Comparison of ENCODE assay signal across 8 cellular contexts in the genomic region with DNA sequence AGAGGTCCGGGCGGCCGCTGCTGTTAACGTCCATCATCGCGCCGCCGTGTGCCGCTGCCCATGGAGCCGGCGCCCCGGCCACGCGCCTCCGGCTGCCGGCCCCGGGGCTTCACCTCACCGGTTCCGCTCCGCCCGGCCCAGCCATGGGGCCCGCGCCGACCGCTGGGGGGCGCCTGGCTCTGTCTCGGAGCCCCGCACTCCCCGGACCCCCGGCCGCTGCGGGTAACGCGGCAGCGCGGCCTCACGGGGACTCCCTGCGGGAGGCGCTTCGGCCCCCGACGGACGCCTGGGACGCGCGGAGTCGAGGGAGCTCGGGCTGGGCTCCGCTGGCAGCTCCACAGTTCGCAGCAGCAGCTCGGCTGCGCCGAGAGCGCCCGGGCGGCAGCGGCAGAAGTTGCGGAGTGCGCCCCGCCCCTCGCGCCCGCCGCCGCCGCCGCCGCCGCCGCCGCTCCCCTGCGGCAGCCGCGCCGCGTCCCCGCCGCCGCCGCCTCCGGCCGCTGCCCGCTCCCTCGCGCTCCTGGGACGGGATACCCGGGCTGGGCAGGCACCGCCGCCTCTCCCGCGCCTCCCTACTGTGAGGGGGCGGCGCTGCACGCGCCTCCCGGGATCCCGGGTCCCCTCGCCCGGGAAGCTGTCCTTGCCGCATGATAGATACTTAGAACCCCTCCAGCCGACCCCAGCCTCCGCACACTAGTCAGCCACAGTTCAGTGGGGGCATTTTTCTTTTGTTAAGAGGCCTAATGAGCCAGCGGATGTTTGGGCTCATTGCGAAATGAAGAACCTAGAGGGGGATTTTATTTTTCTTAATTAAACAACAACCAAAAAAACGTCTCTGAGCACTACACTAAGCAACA. TPM values are rescaled to one million over a fixed set of nuclear protein-coding genes. Genes with fewer than 3 reads are reported as not detected.
A peak's percentile ranks its signal among the peaks of the same experiment; 100 is the strongest.
DNase-seq lines count a peak whose midpoint lies in the region; ATAC-seq and TF ChIP-seq lines count a peak whose summit lies in the region.

A gene (minus strand): TSS at position 405 of the 854 bp plus-strand sequence. CDS start 368 bp downstream, at position 37.

- H3K27ac ChIP-seq in thoracic aorta: peak within 1 kb of the TSS; percentile 34 to 66

- H3K36me3 Mint-ChIP-seq in activated T-cell treated with anti-CD3 and anti-CD28 coated beads, Interleukin-2, amount 50 U/mL, for 4 hours (ENCODE audit: insufficient read depth): no peaks in the 10 kb centered on the region
- no peaks in the 10 kb centered on the region for H3K36me3 Mint-ChIP-seq in nephron (ENCODE audit: low read depth)

- peaks cover 6% of the 10 kb centered on the region for H3K4me1 Mint-ChIP-seq in activated T-cell treated with anti-CD3 and anti-CD28 coated beads, Interleukin-2, amount 50 U/mL, for 4 hours (ENCODE audit: low read depth)
- peaks cover 5% of the 10 kb centered on the region for H3K4me1 Mint-ChIP-seq in nephron

- DNase-seq in NCI-H1436 (lab: John Stamatoyannopoulos, UW): peak; percentile 22
- DNase-seq in NCI-H1436 treated with DMSO at 0.1 percent for 48 hours (lab: John Stamatoyannopoulos, UW): no peak
- no peak for DNase-seq in HFF-Myc (ENCODE audit: extremely low read depth, low read depth)
- DNase-seq in NCI-H69 (lab: John Stamatoyannopoulos, UW): peak; percentile 37
- peak; percentile 55 for DNase-seq in activated T-cell treated with anti-CD3 and anti-CD28 coated beads, Interleukin-2, amount 50 U/mL, for 4 hours
- peak; percentile 33 for DNase-seq in fibroblast of mammary gland (ENCODE audit: low read depth)
- DNase-seq in thoracic aorta (ENCODE audit: low spot score): no peak

- ATAC-seq in activated T-cell treated with anti-CD3 and anti-CD28 coated beads, Interleukin-2, amount 50 U/mL, for 4 hours: peak; percentile 88 to 90
- peak; percentile 39 for ATAC-seq in thoracic aorta (ENCODE audit: insufficient number of reproducible peaks, low FRiP score, low read depth)

- H3K4me1 ChIP-seq in thoracic aorta (ENCODE audit: control insufficient read depth in 1 of 2, low read depth in 2 of 2): peaks cover 3 to 10% of the 10 kb centered on the region in 2 donors

- H3K9me3 ChIP-seq in thoracic aorta: no peaks in the 10 kb centered on the region

- H3K36me3 ChIP-seq in thoracic aorta: no peaks in the 10 kb centered on the region

- peaks cover 46% of the 10 kb centered on the region for H3K27me3 Mint-ChIP-seq in activated T-cell treated with anti-CD3 and anti-CD28 coated beads, Interleukin-2, amount 50 U/mL, for 4 hours (ENCODE audit: low read depth)
- peaks cover 81% of the 10 kb centered on the region for H3K27me3 Mint-ChIP-seq in nephron (ENCODE audit: low read depth)

- peak within 1 kb of the TSS; percentile 84 for H3K4me3 Mint-ChIP-seq in activated T-cell treated with anti-CD3 and anti-CD28 coated beads, Interleukin-2, amount 50 U/mL, for 4 hours
- peak within 1 kb of the TSS; percentile 89 to 95 (median 92) for H3K4me3 Mint-ChIP-seq in nephron

- no peaks in the 10 kb centered on the region for H3K9me3 Mint-ChIP-seq in activated T-cell treated with anti-CD3 and anti-CD28 coated beads, Interleukin-2, amount 50 U/mL, for 4 hours
- H3K9me3 Mint-ChIP-seq in nephron: peaks cover 3% of the 10 kb centered on the region

- H3K4me3 ChIP-seq in HFF-Myc (replicated peaks; ENCODE audit: low read depth, low read length): peak within 1 kb of the TSS; percentile 53
- H3K4me3 ChIP-seq in fibroblast of mammary gland (ENCODE audit: control insufficient read depth, low read depth, low read length): peak within 1 kb of the TSS; percentile 61
- H3K4me3 ChIP-seq in thoracic aorta: peak within 1 kb of the TSS; percentile 89

- no peaks in the 10 kb centered on the region for H3K27me3 ChIP-seq in thoracic aorta (replicated peaks; ENCODE audit: insufficient read depth)

- TF ChIP-seq CTCF in HFF-Myc (IDR thresholded peaks at IDR 0.05; ENCODE audit: low read depth, low read length, missing control alignments): peak; percentile 37
- TF ChIP-seq CTCF in fibroblast of mammary gland (conservative IDR thresholded peaks at IDR 0.05; ENCODE audit: control insufficient read depth, insufficient read depth, low read depth, low read length): no peak
- peak; percentile 52 to 67 (median 59) for TF ChIP-seq CTCF in nephron (IDR thresholded peaks at IDR 0.05; ENCODE audit: unreplicated experiment in 3 of 3)
- peak; percentile 43 for TF ChIP-seq CTCF in thoracic aorta (IDR thresholded peaks at IDR 0.05)

- H3K27ac Mint-ChIP-seq in nephron: peak within 1 kb of the TSS in 1 of 3 experiments; percentile 38

RNA-seq across cellular contexts. Expression of the gene that starts here (rescaled TPM):
- total RNA-seq in activated T-cell treated with anti-CD3 and anti-CD28 coated beads, Interleukin-2, amount 50 U/mL, for 4 hours: not detected
- 1 to 10 TPM; 5.4 to 9.9 TPM for total RNA-seq in thoracic aorta

Comparison
In these comparisons a context has a peak if more than half of its experiments do, and no peak if none do; other contexts are left out.
1. RNA of the gene that starts here (total RNA-seq): 5.4 to 9.9 TPM in thoracic aorta; not detected in activated T-cell treated with anti-CD3 and anti-CD28 coated beads, Interleukin-2, amount 50 U/mL, for 4 hours; every median in the first group is over 4 times any median in the second.
2. DNase-seq: peak in NCI-H1436 (single experiment), NCI-H69 (single experiment) and fibroblast of mammary gland (single experiment); none in NCI-H1436 treated with DMSO at 0.1 percent for 48 hours (single experiment), HFF-Myc (single experiment) and thoracic aorta (single experiment).
3. Peak in DNase-seq and ATAC-seq in activated T-cell treated with anti-CD3 and anti-CD28 coated beads, Interleukin-2, amount 50 U/mL, for 4 hours; RNA of the gene not detected or under 1 TPM.
4. Peak in every context shown above with its lines, with median percentiles within 50 percentile points of each other: H3K4me3 ChIP-seq.